22 cellular contexts compared by ENCODE assay signal in genomic region chr2:187118331-187119099, GRCh38.
DNase-seq lines count a peak whose midpoint lies in the region; TF ChIP-seq lines count a peak whose summit lies in the region.
"Had no signal": no experiment of that assay in that cellular context is flagged by ENCODE, and none has a peak within 500 bp of the region (broad histone marks: within the 10 kb centered on the region; RNA-seq: fewer than 3 reads in every experiment).

No MANE protein-coding gene starts in this region.

- TF ChIP-seq CTCF in smooth muscle cell (IDR thresholded peaks at IDR 0.05; ENCODE audit: borderline replicate concordance, insufficient read depth, poor library complexity, severe bottlenecking) (no peak), H9 (conservative IDR thresholded peaks at IDR 0.05) (no peak)

- H3K14ac ChIP-seq in H9 (ENCODE audit: insufficient read depth, low read length) = no peak overlapping the region

- H2AFZ ChIP-seq in smooth muscle cell (ENCODE audit: low read depth) (peak overlapping the region; percentile 55), H9 (ENCODE audit: low read length) (no peak overlapping the region)
- H2AFZ ChIP-seq: PC-9 had no signal

- no peaks in the 10 kb centered on the region for H3K36me3 Mint-ChIP-seq in H9 (ENCODE audit: insufficient read depth in 1 of 3, low read depth in 3 of 3)
- H3K36me3 Mint-ChIP-seq: CD8-positive, alpha-beta T cell had no signal

- H4K5ac ChIP-seq in H9 (ENCODE audit: insufficient read length, low read depth, low read length) = no peak overlapping the region

- H2BK20ac ChIP-seq in H9 (ENCODE audit: low read depth, low read length, poor library complexity, severe bottlenecking) = no peak overlapping the region

- H3K79me1 ChIP-seq in H9 (ENCODE audit: insufficient read depth, low read depth, low read length, poor library complexity, severe bottlenecking) = no peaks in the 10 kb centered on the region

- 80% methylated on average over 10 of the region's 10 CpGs for WGBS in smooth muscle cell (ENCODE audit: low lambda C conversion rate)
- no CpG with 5 or more reads among the region's 10 CpGs for WGBS in H9 (ENCODE audit: extremely low coverage, insufficient read length, low lambda C conversion rate)

- no peaks in the 10 kb centered on the region for H3K36me3 ChIP-seq in smooth muscle cell (ENCODE audit: low read depth)
- H3K36me3 ChIP-seq: SJSA1 had no signal

- no peaks in the 10 kb centered on the region for H3K23me2 ChIP-seq in H9 (ENCODE audit: insufficient read length, low read depth, low read length, poor library complexity, severe bottlenecking)

- H2BK12ac ChIP-seq in H9 (ENCODE audit: insufficient read length, low read depth, low read length) = no peak overlapping the region

- no peak overlapping the region for H3K4me3 ChIP-seq in smooth muscle cell
- H3K4me3 ChIP-seq: A549, PC-9, SJSA1 had no signal

- no peak overlapping the region for H2BK120ac ChIP-seq in H9 (ENCODE audit: low read depth, low read length, poor library complexity, severe bottlenecking)

- no peak overlapping the region for H4K8ac ChIP-seq in H9 (replicated peaks; ENCODE audit: insufficient read length, low read depth, low read length)

- H3K4me2 ChIP-seq in smooth muscle cell (no peak overlapping the region), H9 (ENCODE audit: insufficient read depth, insufficient read length, low read length) (no peak overlapping the region)
- H3K4me2 ChIP-seq: A549, PC-9 had no signal

- no peak overlapping the region for H3K4ac ChIP-seq in H9 (ENCODE audit: low read depth, low read length)

- DNase-seq in RPMI7951 (ENCODE audit: low read depth) = peak; percentile 3
- DNase-seq in dermis blood vessel endothelial cell = peak; percentile 49
- DNase-seq in lung microvascular endothelial cell (ENCODE audit: low read depth in 2 of 2) = peak; percentile 37 to 75
- DNase-seq in smooth muscle cell (lab: John Stamatoyannopoulos, UW; ENCODE audit: unreplicated experiment) = no peak
- DNase-seq in NCI-H2196 (lab: John Stamatoyannopoulos, UW; ENCODE audit: unreplicated experiment) = no peak
- no peak for DNase-seq in COLO829 (ENCODE audit: low spot score)
- DNase-seq in H9 = no peak
- DNase-seq: CD8-positive, alpha-beta T cell; DMS153; DND-41; KBM-7; MM.1S; NCI-H2029 treated with DMSO at 0.1 percent for 48 hours; NCI-H2227 treated with DMSO at 0.1 percent for 48 hours; NCI-H526 treated with DMSO at 0.1 percent for 48 hours; PC-9; Right ventricle myocardium superior; RPMI8226 had no signal

- H3K79me2 ChIP-seq in smooth muscle cell (ENCODE audit: low read depth) (no peaks in the 10 kb centered on the region), H9 (ENCODE audit: insufficient read depth, low read length) (no peaks in the 10 kb centered on the region; the same call in 1 of the 2 replicates)

- H3K9me3 Mint-ChIP-seq in H9 = no peaks in the 10 kb centered on the region
- H3K9me3 Mint-ChIP-seq: CD8-positive, alpha-beta T cell had no signal

- H3K27me3 ChIP-seq in smooth muscle cell (ENCODE audit: low read depth) (peaks cover 1% of the 10 kb centered on the region), H9 (ENCODE audit: insufficient read depth, low read length) (no peaks in the 10 kb centered on the region; the same call in 1 of the 2 replicates)
- H3K27me3 ChIP-seq: SJSA1 had no signal

- no peak overlapping the region for H3K23ac ChIP-seq in H9 (ENCODE audit: insufficient read length, low read depth, low read length)

- H3F3A ChIP-seq in smooth muscle cell (ENCODE audit: low read depth) = no peaks in the 10 kb centered on the region

- H2BK15ac ChIP-seq in H9 (ENCODE audit: low read depth, low read length) = no peak overlapping the region

- H3K4me1 ChIP-seq in smooth muscle cell (ENCODE audit: low read depth) (no peaks in the 10 kb centered on the region), H9 (ENCODE audit: insufficient read depth, low read length) (no peaks in the 10 kb centered on the region; the same call in none of the 2 replicates)
- H3K4me1 ChIP-seq: A549, SJSA1 had no signal

- H3K4me3 Mint-ChIP-seq in H9 = no peak overlapping the region
- H3K4me3 Mint-ChIP-seq: B cell; CD8-positive, alpha-beta T cell had no signal

- no peak overlapping the region for H2BK5ac ChIP-seq in H9 (ENCODE audit: insufficient read length, low read length)

- H2AK5ac ChIP-seq in H9 (ENCODE audit: insufficient read length, low read length) = no peak overlapping the region

- H3K9ac ChIP-seq in smooth muscle cell (ENCODE audit: low read depth) = no peak overlapping the region
- H3K9ac ChIP-seq in H9 (ENCODE audit: extremely low read depth, insufficient read length, low read length) = no peak overlapping the region

- no peak overlapping the region for H3T11ph ChIP-seq in H9 (ENCODE audit: low read length)

- no peaks in the 10 kb centered on the region for H3K27me3 Mint-ChIP-seq in H9 (ENCODE audit: low read depth)
- H3K27me3 Mint-ChIP-seq: B cell had no signal

- H3K9me3 ChIP-seq in smooth muscle cell (replicated peaks; ENCODE audit: low read depth) = no peaks in the 10 kb centered on the region
- no peaks in the 10 kb centered on the region for H3K9me3 ChIP-seq in H9 (ENCODE audit: control insufficient read depth, low read depth, low read length)
- H3K9me3 ChIP-seq: A549, SJSA1 had no signal

- H4K20me1 ChIP-seq in smooth muscle cell (ENCODE audit: low read depth) (no peaks in the 10 kb centered on the region), H9 (ENCODE audit: control insufficient read depth, insufficient read depth, insufficient read length) (no peaks in the 10 kb centered on the region)

- H3K4me1 Mint-ChIP-seq in H9 = peaks cover 4 to 6% of the 10 kb centered on the region in 2 experiments; a peak in 2 of 4 replicates
- H3K4me1 Mint-ChIP-seq: B cell had no signal

- peak overlapping the region in 1 of 3 experiments; percentile 14; a peak in 1 of 7 replicates for H3K27ac Mint-ChIP-seq in H9
- H3K27ac Mint-ChIP-seq: B cell; CD8-positive, alpha-beta T cell had no signal

- H3K18ac ChIP-seq in H9 (ENCODE audit: insufficient read length, low read depth, low read length) = no peak overlapping the region

- no peak overlapping the region for H3K27ac ChIP-seq in smooth muscle cell (ENCODE audit: low read depth)
- no peak overlapping the region for H3K27ac ChIP-seq in H9 (ENCODE audit: insufficient read length, low read depth, low read length)
- H3K27ac ChIP-seq: A549, C4-2B, PC-9, SJSA1 had no signal

- H3K56ac ChIP-seq in H9 (ENCODE audit: insufficient read length, low read depth, low read length) = no peak overlapping the region

- no peak overlapping the region for H4K91ac ChIP-seq in H9 (ENCODE audit: insufficient read length, low read depth, low read length)

Comparison
In these comparisons a context has a peak if more than half of its experiments do, and no peak if none do; other contexts are left out.
1. DNase-seq: peak in RPMI7951 (single experiment), dermis blood vessel endothelial cell (single experiment) and lung microvascular endothelial cell (2 of 2); none in smooth muscle cell (single experiment), NCI-H2196 (single experiment), COLO829 (single experiment) and H9 (single experiment).